ENCODE assay signal across 11 cellular contexts in genomic region chr7:952548-953441, GRCh38. TPM values are rescaled to one million over a fixed set of nuclear protein-coding genes. Genes with fewer than 3 reads are reported as not detected.
DNase-seq lines count a peak whose midpoint lies in the region; ATAC-seq and TF ChIP-seq lines count a peak whose summit lies in the region.
"Had no signal": no experiment of that assay in that cellular context is flagged by ENCODE, and none has a peak within 500 bp of the region (broad histone marks: within the 10 kb centered on the region; RNA-seq: fewer than 3 reads in every experiment).

No MANE protein-coding gene starts in this region.

- TF ChIP-seq CTCF in CD14-positive monocyte (IDR thresholded peaks at IDR 0.05), result no peak
- TF ChIP-seq CTCF in esophagus muscularis mucosa (IDR thresholded peaks at IDR 0.05), result no peak

- TF ChIP-seq EP300 in esophagus muscularis mucosa (IDR thresholded peaks at IDR 0.05), result no peak

- H3K27me3 ChIP-seq in NT2/D1 (ENCODE audit: insufficient read depth, insufficient read length) (peaks cover 27% of the 10 kb centered on the region), esophagus muscularis mucosa (peaks cover 0 to 22% (median 3%) of the 10 kb centered on the region in 4 donors), neuron (ENCODE audit: insufficient read depth, low read length) (peaks cover 25% of the 10 kb centered on the region)

- H3K27me3 Mint-ChIP-seq in CD14-positive monocyte (ENCODE audit: low read depth in 3 of 3), result peaks cover 0 to 2% (median 0%) of the 10 kb centered on the region in 3 donors

- peak overlapping the region; percentile 57 for H3K9ac ChIP-seq in NT2/D1 (ENCODE audit: insufficient read length, low read depth)

- no peak for TF ChIP-seq POLR2A in esophagus muscularis mucosa (IDR thresholded peaks at IDR 0.05; ENCODE audit: low read depth)

- DNase-seq in CD14-positive monocyte (ENCODE audit: low spot score) (peak; percentile 54), NT2/D1 (ENCODE audit: low read depth, low spot score) (no peak), esophagus muscularis mucosa (ENCODE audit: extremely low spot score) (no peak), NCI-H2196 treated with DMSO at 0.1 percent for 48 hours (lab: John Stamatoyannopoulos, UW; ENCODE audit: unreplicated experiment) (no peak), retina (no peak), HCEC 1CT (no peak)
- DNase-seq: DMS153; stimulated activated CD4-positive, alpha-beta T cell treated with anti-CD3 and anti-CD28 coated beads, Interleukin-4, amount 100 ng/mL, for 24 hours had no signal

- intact Hi-C loops in CD14-positive monocyte (cut with micrococcal nuclease), result no loop called here
- intact Hi-C loops in esophagus muscularis mucosa (cut with DNase I), result loop anchor here (5.0 kb wide), 1 partner anchor 40 kb away; no protein-coding TSS in a partner anchor

- no peak overlapping the region for H2AFZ ChIP-seq in neuron (ENCODE audit: low read depth, low read length)

- WGBS in esophagus muscularis mucosa, result 87% methylated on average over 15 of the region's 20 CpGs

- H3K27ac ChIP-seq in esophagus muscularis mucosa (replicated peaks in 1 of 4), result peak overlapping the region; percentile 81 to 93 (median 90)

- H3K27ac Mint-ChIP-seq in CD14-positive monocyte, result peak overlapping the region; percentile 70 to 89 (median 80)

- H3K4me3 ChIP-seq in NT2/D1 (ENCODE audit: insufficient read length, low read depth) (peak overlapping the region; percentile 46), esophagus muscularis mucosa (peak overlapping the region; percentile 60 to 85 (median 74)), neuron (ENCODE audit: low read length) (peak overlapping the region; percentile 50)

- peak overlapping the region; percentile 72 to 73 for H3K4me3 Mint-ChIP-seq in CD14-positive monocyte

- H3K9me3 Mint-ChIP-seq in CD14-positive monocyte, result no peaks in the 10 kb centered on the region

- peaks cover 64% of the 10 kb centered on the region for H3K4me1 Mint-ChIP-seq in CD14-positive monocyte

- no peak for ATAC-seq in HG03045 (IDR thresholded peaks at IDR 0.05; ENCODE audit: unreplicated experiment)

- no peaks in the 10 kb centered on the region for H3K9me3 ChIP-seq in NT2/D1 (ENCODE audit: insufficient read depth, low read length)
- H3K9me3 ChIP-seq in esophagus muscularis mucosa, result no peaks in the 10 kb centered on the region
- H3K9me3 ChIP-seq in neuron (ENCODE audit: low read length), result no peaks in the 10 kb centered on the region

- H3K36me3 Mint-ChIP-seq in CD14-positive monocyte, result peaks cover 23 to 46% of the 10 kb centered on the region in 2 donors

- H3K4me1 ChIP-seq in NT2/D1 (ENCODE audit: insufficient read depth, insufficient read length) (peaks cover 26% of the 10 kb centered on the region), esophagus muscularis mucosa (peaks cover 11 to 39% (median 36%) of the 10 kb centered on the region in 4 donors), neuron (ENCODE audit: insufficient read depth, low read length) (peaks cover 8% of the 10 kb centered on the region)

- H3K36me3 ChIP-seq in NT2/D1 (ENCODE audit: insufficient read depth, insufficient read length, low read length), result no peaks in the 10 kb centered on the region
- peaks cover 0 to 9% (median 0%) of the 10 kb centered on the region in 4 donors for H3K36me3 ChIP-seq in esophagus muscularis mucosa
- no peaks in the 10 kb centered on the region for H3K36me3 ChIP-seq in neuron (ENCODE audit: insufficient read depth, low read length)

RNA-seq across cellular contexts. Expression of gene ADAP1, which starts 1.7 kb away (rescaled TPM):
- polyA plus RNA-seq in CD14-positive monocyte, result 10 to 100 TPM; 49.1 to 72.2 TPM
- 10 to 100 TPM; 41.9 to 94.2 (median 78.3) TPM for total RNA-seq in esophagus muscularis mucosa

RNA-seq across cellular contexts. Expression of gene COX19, which starts 22.6 kb away (rescaled TPM):
- 1 to 10 TPM; 7.4 to 7.6 TPM for polyA plus RNA-seq in CD14-positive monocyte
- total RNA-seq in esophagus muscularis mucosa, result 10 to 100 TPM in 2 of 4 donors, 1 to 10 TPM in 2; 6.3 to 13.3 (median 9.7) TPM

RNA-seq across cellular contexts. Expression of gene CYP2W1, which starts 30.2 kb away (rescaled TPM):
- not detected for polyA plus RNA-seq in CD14-positive monocyte
- under 1 TPM in 2 of 4 donors, not detected in 2; 0.23 to 0.66 TPM for total RNA-seq in esophagus muscularis mucosa
- total RNA-seq: dermis microvascular lymphatic vessel endothelial cell had no signal
